8 cellular contexts compared by ENCODE assay signal in the genomic region with DNA sequence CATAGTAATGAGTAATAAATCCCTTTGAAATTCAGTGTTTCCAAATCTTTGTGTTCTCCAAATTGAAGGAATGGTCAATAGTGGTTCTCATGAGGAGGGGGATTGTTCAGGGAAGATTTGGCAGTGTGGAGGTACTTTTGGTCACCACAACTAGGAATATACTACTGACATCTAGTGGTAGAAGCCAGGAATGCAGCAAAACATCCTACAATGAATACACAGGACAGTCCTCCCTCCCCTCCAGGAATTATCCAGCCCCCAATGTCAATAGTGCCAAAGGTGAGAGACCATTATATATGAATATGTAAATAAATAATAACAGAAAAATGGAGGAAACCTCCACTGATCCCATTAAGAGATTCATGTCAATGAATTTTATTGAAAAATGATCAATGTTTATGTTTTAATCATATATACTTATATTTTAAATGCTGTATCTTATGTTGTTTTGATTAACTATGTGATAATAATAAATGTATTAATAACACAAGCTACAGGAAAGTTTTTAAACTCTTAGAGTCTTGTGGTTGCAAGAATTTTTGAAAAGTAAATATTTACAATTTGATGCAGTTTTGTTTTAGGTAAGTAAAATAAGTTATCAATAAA. TPM values are rescaled to one million over a fixed set of nuclear protein-coding genes. Genes with fewer than 3 reads are reported as not detected.
DNase-seq lines count a peak whose midpoint lies in the region; ATAC-seq and TF ChIP-seq lines count a peak whose summit lies in the region.

No MANE protein-coding gene starts in this region.

- H3K27ac ChIP-seq in tibial nerve: no peak overlapping the region

- H3K4me1 ChIP-seq in tibial nerve: no peaks in the 10 kb centered on the region

- TF ChIP-seq CTCF in tibial nerve (IDR thresholded peaks at IDR 0.05): peak; percentile 38 to 77 (median 54)

- no peak overlapping the region for H3K4me3 ChIP-seq in tibial nerve

- no peak for TF ChIP-seq EP300 in tibial nerve (IDR thresholded peaks at IDR 0.05)

- no peaks in the 10 kb centered on the region for H3K36me3 ChIP-seq in tibial nerve

- TF ChIP-seq POLR2A in tibial nerve (IDR thresholded peaks at IDR 0.05): no peak

- H3K9me3 ChIP-seq in tibial nerve: no peaks in the 10 kb centered on the region

- no peaks in the 10 kb centered on the region for H3K27me3 ChIP-seq in tibial nerve

- DNase-seq in NCI-H2171 treated with DMSO at 0.1 percent for 48 hours (lab: John Stamatoyannopoulos, UW) (peak; percentile 24), NCI-H2171 (lab: John Stamatoyannopoulos, UW) (no peak), NCI-H2029 (lab: John Stamatoyannopoulos, UW) (peak; percentile 11), amniotic epithelial cell (ENCODE audit: low read depth) (peak; percentile 23), iris pigment epithelial cell (ENCODE audit: low read depth) (peak; percentile 40), tibial nerve (ENCODE audit: low spot score in 2 of 2) (peak in 1 of 2 donors; percentile 67)

- ATAC-seq in GM19463 (IDR thresholded peaks at IDR 0.05; ENCODE audit: unreplicated experiment): peak; percentile 89
- no peak for ATAC-seq in HG02623 (IDR thresholded peaks at IDR 0.05; ENCODE audit: unreplicated experiment)

RNA-seq across cellular contexts. Expression of a gene that starts 14.4 kb away (rescaled TPM):
- not detected for total RNA-seq in tibial nerve
